In the genomic region with DNA sequence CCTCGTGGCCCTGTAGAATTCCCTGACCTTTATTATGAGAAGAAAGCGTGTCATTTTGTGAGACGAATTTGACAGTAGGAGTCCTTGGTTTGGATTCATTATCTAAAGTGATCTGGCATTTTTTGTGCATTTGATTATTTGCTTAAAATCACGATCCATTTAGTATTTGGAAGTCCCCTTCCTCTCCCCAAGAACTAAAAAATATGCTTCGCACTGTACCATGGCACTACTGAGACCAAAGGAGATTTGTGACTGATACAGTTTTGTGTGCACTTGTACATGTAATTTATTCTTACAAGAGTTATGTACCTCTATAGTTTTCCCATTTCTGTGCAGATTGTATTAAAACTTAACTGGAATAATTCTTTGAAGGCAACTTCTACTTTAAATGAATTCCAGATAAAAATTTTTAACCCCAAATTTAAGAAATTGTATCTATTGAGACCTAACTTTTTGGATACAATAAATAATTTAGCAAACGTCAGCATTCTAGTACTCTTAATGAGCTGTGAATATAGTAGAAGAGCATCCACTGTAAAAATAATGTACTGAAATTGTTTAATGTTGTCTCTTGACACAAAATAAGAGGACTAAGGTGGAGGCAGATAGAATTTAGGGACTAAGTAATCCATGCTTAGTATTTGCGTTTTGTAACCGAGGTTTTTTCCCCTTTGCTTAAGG, we compare ENCODE assay signal across 7 cellular contexts. TPM values are rescaled to one million over a fixed set of nuclear protein-coding genes. Genes with fewer than 3 reads are reported as not detected.
A peak's percentile ranks its signal among the peaks of the same experiment; 100 is the strongest.
DNase-seq lines count a peak whose midpoint lies in the region; ATAC-seq and TF ChIP-seq lines count a peak whose summit lies in the region.

No MANE protein-coding gene starts in this region.

- H3K79me2 ChIP-seq in H9 (ENCODE audit: insufficient read depth, low read length): peaks cover 4% of the 10 kb centered on the region; the same call in 1 of the 2 replicates

- H3K9me3 Mint-ChIP-seq in H9: no peaks in the 10 kb centered on the region; a peak in 1 of 5 replicates
- H3K9me3 Mint-ChIP-seq in glutamatergic neuron (ENCODE audit: unreplicated experiment): no peaks in the 10 kb centered on the region
- H3K9me3 Mint-ChIP-seq in stimulated activated effector memory CD8-positive, alpha-beta T cell treated with anti-CD3 and anti-CD28 coated beads, Interleukin-12 subunit alpha, Interleukin-12 subunit beta, amount 100 ng/mL, for 72 hours: no peaks in the 10 kb centered on the region

- TF ChIP-seq CTCF in H9 (conservative IDR thresholded peaks at IDR 0.05): no peak
- no peak for TF ChIP-seq CTCF in VCaP (conservative IDR thresholded peaks at IDR 0.05)
- no peak for TF ChIP-seq CTCF in glutamatergic neuron (IDR thresholded peaks at IDR 0.05; ENCODE audit: partially characterized antibody, unreplicated experiment)

- H2BK15ac ChIP-seq in H9 (ENCODE audit: low read depth, low read length): no peak overlapping the region

- H4K20me1 ChIP-seq in H9 (ENCODE audit: control insufficient read depth, insufficient read depth, insufficient read length): no peaks in the 10 kb centered on the region

- H3K4me1 Mint-ChIP-seq in H9: peaks cover 29 to 37% of the 10 kb centered on the region in 2 experiments
- peaks cover 21% of the 10 kb centered on the region for H3K4me1 Mint-ChIP-seq in glutamatergic neuron (ENCODE audit: low read depth, unreplicated experiment)
- peaks cover 31% of the 10 kb centered on the region for H3K4me1 Mint-ChIP-seq in stimulated activated effector memory CD8-positive, alpha-beta T cell treated with anti-CD3 and anti-CD28 coated beads, Interleukin-12 subunit alpha, Interleukin-12 subunit beta, amount 100 ng/mL, for 72 hours

- DNase-seq in H9 (no peak), glutamatergic neuron (no peak), globus pallidus (ENCODE audit: low spot score) (no peak)
- DNase-seq in stimulated activated effector memory CD8-positive, alpha-beta T cell treated with anti-CD3 and anti-CD28 coated beads, Interleukin-12 subunit alpha, Interleukin-12 subunit beta, amount 100 ng/mL, for 72 hours (ENCODE audit: low spot score in 2 of 2): no peak

- H3K36me3 Mint-ChIP-seq in H9 (ENCODE audit: insufficient read depth in 1 of 3, low read depth in 3 of 3) (no peaks in the 10 kb centered on the region), glutamatergic neuron (ENCODE audit: unreplicated experiment) (no peaks in the 10 kb centered on the region)
- peaks cover 4% of the 10 kb centered on the region for H3K36me3 Mint-ChIP-seq in stimulated activated effector memory CD8-positive, alpha-beta T cell treated with anti-CD3 and anti-CD28 coated beads, Interleukin-12 subunit alpha, Interleukin-12 subunit beta, amount 100 ng/mL, for 72 hours

- H4K5ac ChIP-seq in H9 (ENCODE audit: insufficient read length, low read depth, low read length): no peak overlapping the region

- H3K23ac ChIP-seq in H9 (ENCODE audit: insufficient read length, low read depth, low read length): no peak overlapping the region

- no peak overlapping the region for H2AK5ac ChIP-seq in H9 (ENCODE audit: insufficient read length, low read length)

- H3K23me2 ChIP-seq in H9 (ENCODE audit: insufficient read length, low read depth, low read length, poor library complexity, severe bottlenecking): peaks cover 7% of the 10 kb centered on the region

- H3K79me1 ChIP-seq in H9 (ENCODE audit: insufficient read depth, low read depth, low read length, poor library complexity, severe bottlenecking): peaks cover 3% of the 10 kb centered on the region

- H4K8ac ChIP-seq in H9 (replicated peaks; ENCODE audit: insufficient read length, low read depth, low read length): no peak overlapping the region

- H3K4me2 ChIP-seq in H9 (ENCODE audit: insufficient read depth, insufficient read length, low read length): peak overlapping the region; percentile 73

- H3K27me3 Mint-ChIP-seq in H9 (ENCODE audit: low read depth): peaks cover 28% of the 10 kb centered on the region
- H3K27me3 Mint-ChIP-seq in glutamatergic neuron (ENCODE audit: unreplicated experiment): peaks cover 10% of the 10 kb centered on the region

- H3K9ac ChIP-seq in H9 (ENCODE audit: extremely low read depth, insufficient read length, low read length): no peak overlapping the region

- H3T11ph ChIP-seq in H9 (ENCODE audit: low read length): no peak overlapping the region

- no peak overlapping the region for H2AFZ ChIP-seq in H9 (ENCODE audit: low read length)

- no peak overlapping the region for H3K56ac ChIP-seq in H9 (ENCODE audit: insufficient read length, low read depth, low read length)

- peaks cover 4% of the 10 kb centered on the region; the same call in 1 of the 2 replicates for H3K27me3 ChIP-seq in H9 (ENCODE audit: insufficient read depth, low read length)

- H3K27ac Mint-ChIP-seq in H9 (no peak overlapping the region), glutamatergic neuron (ENCODE audit: unreplicated experiment) (no peak overlapping the region)
- peak overlapping the region; percentile 86 for H3K27ac Mint-ChIP-seq in stimulated activated effector memory CD8-positive, alpha-beta T cell treated with anti-CD3 and anti-CD28 coated beads, Interleukin-12 subunit alpha, Interleukin-12 subunit beta, amount 100 ng/mL, for 72 hours

- peaks cover 2% of the 10 kb centered on the region; the same call in 1 of the 2 replicates for H3K4me1 ChIP-seq in H9 (ENCODE audit: insufficient read depth, low read length)

- H4K91ac ChIP-seq in H9 (ENCODE audit: insufficient read length, low read depth, low read length): no peak overlapping the region

- no peak overlapping the region for H3K14ac ChIP-seq in H9 (ENCODE audit: insufficient read depth, low read length)

- H2BK120ac ChIP-seq in H9 (ENCODE audit: low read depth, low read length, poor library complexity, severe bottlenecking): no peak overlapping the region

- H3K4me3 Mint-ChIP-seq in H9 (peak overlapping the region; percentile 74 to 81), glutamatergic neuron (ENCODE audit: unreplicated experiment) (peak overlapping the region; percentile 88)
- peak overlapping the region; percentile 85 for H3K4me3 Mint-ChIP-seq in stimulated activated effector memory CD8-positive, alpha-beta T cell treated with anti-CD3 and anti-CD28 coated beads, Interleukin-12 subunit alpha, Interleukin-12 subunit beta, amount 100 ng/mL, for 72 hours

- no peak for ATAC-seq in stimulated activated effector memory CD8-positive, alpha-beta T cell treated with anti-CD3 and anti-CD28 coated beads, Interleukin-12 subunit alpha, Interleukin-12 subunit beta, amount 100 ng/mL, for 72 hours
- ATAC-seq in GM21825 (IDR thresholded peaks at IDR 0.05; ENCODE audit: unreplicated experiment) (no peak), HG03439 (IDR thresholded peaks at IDR 0.05; ENCODE audit: unreplicated experiment) (no peak)

- no peak overlapping the region for H2BK20ac ChIP-seq in H9 (ENCODE audit: low read depth, low read length, poor library complexity, severe bottlenecking)

- no peak overlapping the region for H3K27ac ChIP-seq in H9 (ENCODE audit: insufficient read length, low read depth, low read length)
- H3K27ac ChIP-seq in VCaP: peak overlapping the region; percentile 90

- no peak overlapping the region for H3K18ac ChIP-seq in H9 (ENCODE audit: insufficient read length, low read depth, low read length)

- no CpG with 5 or more reads among the region's 8 CpGs for WGBS in H9 (ENCODE audit: extremely low coverage, insufficient read length, low lambda C conversion rate)

- no peak overlapping the region for H2BK5ac ChIP-seq in H9 (ENCODE audit: insufficient read length, low read length)

- no peaks in the 10 kb centered on the region for H3K9me3 ChIP-seq in H9 (ENCODE audit: control insufficient read depth, low read depth, low read length)

- H2BK12ac ChIP-seq in H9 (ENCODE audit: insufficient read length, low read depth, low read length): no peak overlapping the region

- no peak overlapping the region for H3K4ac ChIP-seq in H9 (ENCODE audit: low read depth, low read length)

RNA-seq across cellular contexts. Expression of gene MAP3K1, which starts 2.1 kb away (rescaled TPM):
- total RNA-seq in H9 (2021): 11.1 TPM in 2 replicates
- 10.1 TPM for total RNA-seq in glutamatergic neuron (ENCODE audit: unreplicated experiment)
